Comparison of ENCODE assay signal across 8 cellular contexts in genomic region chr10:69048103-69048502, GRCh38. TPM values are rescaled to one million over a fixed set of nuclear protein-coding genes. Genes with fewer than 3 reads are reported as not detected.
DNase-seq lines count a peak whose midpoint lies in the region; ATAC-seq and TF ChIP-seq lines count a peak whose summit lies in the region.

No MANE protein-coding gene starts in this region.

- H3K4me3 ChIP-seq in subcutaneous abdominal adipose tissue (ENCODE audit: low read depth in 1 of 5, low read length in 5 of 5), result no peak overlapping the region
- no peak overlapping the region for H3K4me3 ChIP-seq in uterus
- no peak overlapping the region for H3K4me3 ChIP-seq in ovary

- ATAC-seq in activated CD8-positive, alpha-beta T cell treated with anti-CD3 and anti-CD28 coated beads for 36 hours, result peak; percentile 54
- no peak for ATAC-seq in activated CD8-positive, alpha-beta T cell treated with anti-CD3 and anti-CD28 coated beads, Interleukin-2, amount 10 ng/mL, durations not matched to agents 7 days and 5 days
- ATAC-seq in left colon, result peak; percentile 26

- POLR2A ChIA-PET in activated CD8-positive, alpha-beta T cell treated with anti-CD3 and anti-CD28 coated beads for 36 hours (lab: Charles Lee), result interaction anchor here (6.9 kb wide), 1 partner anchor 43 kb away, joined by 77 read pairs; the partner anchor contains the start of gene SRGN
- POLR2A ChIA-PET in activated CD8-positive, alpha-beta T cell treated with anti-CD3 and anti-CD28 coated beads, Interleukin-2, amount 10 ng/mL, durations not matched to agents 7 days and 5 days (lab: Charles Lee), result interaction anchor here (0.6 to 5.6 kb wide), 2 partner anchors 40 to 1164 kb away, joined by 3 to 32 read pairs; partner anchors contain the start of genes SIRT1 and SRGN

- H3K27ac Mint-ChIP-seq in activated CD8-positive, alpha-beta T cell treated with anti-CD3 and anti-CD28 coated beads for 36 hours, result peak overlapping the region; percentile 67
- H3K27ac Mint-ChIP-seq in activated CD8-positive, alpha-beta T cell treated with anti-CD3 and anti-CD28 coated beads, Interleukin-2, amount 10 ng/mL, durations not matched to agents 7 days and 5 days, result no peak overlapping the region
- peak overlapping the region; percentile 89 for H3K27ac Mint-ChIP-seq in activated T-helper 1 cell treated with anti-CD3 and anti-CD28 coated beads, Interleukin-12 subunit alpha, Interleukin-12 subunit beta, Interleukin-2, Interleukin-4 antibody, amounts not matched to agents 30 ng/mL and 10 ng/mL and 1 ng/mL, durations not matched to agents 14 hours and 24 hours and 36 hours

- no peaks in the 10 kb centered on the region for H3K36me3 Mint-ChIP-seq in activated CD8-positive, alpha-beta T cell treated with anti-CD3 and anti-CD28 coated beads for 36 hours (ENCODE audit: low read depth)
- H3K36me3 Mint-ChIP-seq in activated CD8-positive, alpha-beta T cell treated with anti-CD3 and anti-CD28 coated beads, Interleukin-2, amount 10 ng/mL, durations not matched to agents 7 days and 5 days (ENCODE audit: low read depth), result peaks cover 2% of the 10 kb centered on the region
- peaks cover 6% of the 10 kb centered on the region for H3K36me3 Mint-ChIP-seq in activated T-helper 1 cell treated with anti-CD3 and anti-CD28 coated beads, Interleukin-12 subunit alpha, Interleukin-12 subunit beta, Interleukin-2, Interleukin-4 antibody, amounts not matched to agents 30 ng/mL and 10 ng/mL and 1 ng/mL, durations not matched to agents 14 hours and 24 hours and 36 hours (ENCODE audit: low read depth)

- H3K27me3 ChIP-seq in subcutaneous abdominal adipose tissue (ENCODE audit: control insufficient read depth in 5 of 5, insufficient read depth in 4 of 5, low read length in 5 of 5), result peaks cover 0 to 3% (median 0%) of the 10 kb centered on the region in 5 donors
- no peaks in the 10 kb centered on the region for H3K27me3 ChIP-seq in uterus
- no peaks in the 10 kb centered on the region for H3K27me3 ChIP-seq in ovary

- no peak for TF ChIP-seq CTCF in activated CD8-positive, alpha-beta T cell treated with anti-CD3 and anti-CD28 coated beads for 36 hours (IDR thresholded peaks at IDR 0.05)
- TF ChIP-seq CTCF in uterus (IDR thresholded peaks at IDR 0.05) (no peak), ovary (IDR thresholded peaks at IDR 0.05) (no peak)

- intact Hi-C loops in activated CD8-positive, alpha-beta T cell treated with anti-CD3 and anti-CD28 coated beads for 36 hours (cut with micrococcal nuclease), result no loop called here
- intact Hi-C loops in activated T-helper 1 cell treated with anti-CD3 and anti-CD28 coated beads, Interleukin-12 subunit alpha, Interleukin-12 subunit beta, Interleukin-2, Interleukin-4 antibody, amounts not matched to agents 30 ng/mL and 10 ng/mL and 1 ng/mL, durations not matched to agents 14 hours and 24 hours and 36 hours (cut with micrococcal nuclease), result loop anchor here (2.0 to 5.0 kb wide), 2 partner anchors 167 to 269 kb away; no protein-coding TSS in a partner anchor
- intact Hi-C loops in left colon (cut with DNase I, micrococcal nuclease) (no loop called here), uterus (cut with DNase I; ENCODE audit: low total_unique reads) (no loop called here), ovary (cut with DNase I) (no loop called here)

- DNase-seq in activated CD8-positive, alpha-beta T cell treated with anti-CD3 and anti-CD28 coated beads for 36 hours, result peak; percentile 69
- no peak for DNase-seq in activated CD8-positive, alpha-beta T cell treated with anti-CD3 and anti-CD28 coated beads, Interleukin-2, amount 10 ng/mL, durations not matched to agents 7 days and 5 days
- DNase-seq in activated T-helper 1 cell treated with anti-CD3 and anti-CD28 coated beads, Interleukin-12 subunit alpha, Interleukin-12 subunit beta, Interleukin-2, Interleukin-4 antibody, amounts not matched to agents 30 ng/mL and 10 ng/mL and 1 ng/mL, durations not matched to agents 14 hours and 24 hours and 36 hours (ENCODE audit: low spot score), result peak; percentile 14
- DNase-seq in left colon (peak; percentile 28 to 49), uterus (no peak), SHP77 (lab: John Stamatoyannopoulos, UW) (no peak), ovary (no peak)

- no peak for TF ChIP-seq EP300 in ovary (IDR thresholded peaks at IDR 0.05)

- H3K27ac ChIP-seq in subcutaneous abdominal adipose tissue (ENCODE audit: low read depth, low read length) (peak overlapping the region; percentile 46), uterus (no peak overlapping the region), ovary (no peak overlapping the region)

- H3K9ac ChIP-seq in subcutaneous abdominal adipose tissue (ENCODE audit: low read length in 5 of 5), result no peak overlapping the region

- H3K4me3 Mint-ChIP-seq in activated CD8-positive, alpha-beta T cell treated with anti-CD3 and anti-CD28 coated beads for 36 hours, result no peak overlapping the region
- H3K4me3 Mint-ChIP-seq in activated CD8-positive, alpha-beta T cell treated with anti-CD3 and anti-CD28 coated beads, Interleukin-2, amount 10 ng/mL, durations not matched to agents 7 days and 5 days, result no peak overlapping the region
- no peak overlapping the region for H3K4me3 Mint-ChIP-seq in activated T-helper 1 cell treated with anti-CD3 and anti-CD28 coated beads, Interleukin-12 subunit alpha, Interleukin-12 subunit beta, Interleukin-2, Interleukin-4 antibody, amounts not matched to agents 30 ng/mL and 10 ng/mL and 1 ng/mL, durations not matched to agents 14 hours and 24 hours and 36 hours

- WGBS in ovary, 3 donors, result 69 to 82% (median 78%) methylated on average over 8 of the region's 8 CpGs

- CTCF ChIA-PET in activated CD8-positive, alpha-beta T cell treated with anti-CD3 and anti-CD28 coated beads for 36 hours (lab: Charles Lee), result interaction anchor here (1.7 to 2.4 kb wide), 2 partner anchors 17 to 43 kb away, joined by 6 read pairs; no protein-coding TSS in a partner anchor
- CTCF ChIA-PET in activated CD8-positive, alpha-beta T cell treated with anti-CD3 and anti-CD28 coated beads, Interleukin-2, amount 10 ng/mL, durations not matched to agents 7 days and 5 days (lab: Charles Lee), result interaction anchor here (2.0 to 4.5 kb wide), 2 partner anchors 14 to 44 kb away, joined by 4 to 39 read pairs; no protein-coding TSS in a partner anchor

- H3K27me3 Mint-ChIP-seq in activated CD8-positive, alpha-beta T cell treated with anti-CD3 and anti-CD28 coated beads for 36 hours, result no peaks in the 10 kb centered on the region
- no peaks in the 10 kb centered on the region for H3K27me3 Mint-ChIP-seq in activated CD8-positive, alpha-beta T cell treated with anti-CD3 and anti-CD28 coated beads, Interleukin-2, amount 10 ng/mL, durations not matched to agents 7 days and 5 days (ENCODE audit: low read depth)
- H3K27me3 Mint-ChIP-seq in activated T-helper 1 cell treated with anti-CD3 and anti-CD28 coated beads, Interleukin-12 subunit alpha, Interleukin-12 subunit beta, Interleukin-2, Interleukin-4 antibody, amounts not matched to agents 30 ng/mL and 10 ng/mL and 1 ng/mL, durations not matched to agents 14 hours and 24 hours and 36 hours (ENCODE audit: insufficient read depth), result no peaks in the 10 kb centered on the region

- H3K9me3 ChIP-seq in subcutaneous abdominal adipose tissue (ENCODE audit: control insufficient read depth in 5 of 5, low read length in 5 of 5) (no peaks in the 10 kb centered on the region), uterus (no peaks in the 10 kb centered on the region), ovary (no peaks in the 10 kb centered on the region)

- H3K36me3 ChIP-seq in subcutaneous abdominal adipose tissue (ENCODE audit: control insufficient read depth in 5 of 5, insufficient read depth in 5 of 5, low read length in 5 of 5) (no peaks in the 10 kb centered on the region), uterus (no peaks in the 10 kb centered on the region), ovary (no peaks in the 10 kb centered on the region)

- peaks cover 55% of the 10 kb centered on the region for H3K4me1 Mint-ChIP-seq in activated CD8-positive, alpha-beta T cell treated with anti-CD3 and anti-CD28 coated beads for 36 hours (ENCODE audit: low read depth)
- H3K4me1 Mint-ChIP-seq in activated CD8-positive, alpha-beta T cell treated with anti-CD3 and anti-CD28 coated beads, Interleukin-2, amount 10 ng/mL, durations not matched to agents 7 days and 5 days (ENCODE audit: low read depth), result peaks cover 62% of the 10 kb centered on the region
- peaks cover 74% of the 10 kb centered on the region for H3K4me1 Mint-ChIP-seq in activated T-helper 1 cell treated with anti-CD3 and anti-CD28 coated beads, Interleukin-12 subunit alpha, Interleukin-12 subunit beta, Interleukin-2, Interleukin-4 antibody, amounts not matched to agents 30 ng/mL and 10 ng/mL and 1 ng/mL, durations not matched to agents 14 hours and 24 hours and 36 hours (ENCODE audit: low read depth)

- TF ChIP-seq POLR2A in uterus (IDR thresholded peaks at IDR 0.05), result no peak
- no peak for TF ChIP-seq POLR2A in ovary (IDR thresholded peaks at IDR 0.05)

- H3K4me1 ChIP-seq in subcutaneous abdominal adipose tissue (ENCODE audit: control insufficient read depth in 5 of 5, insufficient read depth in 5 of 5, low read length in 5 of 5), result peaks cover 0 to 32% (median 24%) of the 10 kb centered on the region in 5 donors
- H3K4me1 ChIP-seq in uterus, result no peaks in the 10 kb centered on the region
- no peaks in the 10 kb centered on the region for H3K4me1 ChIP-seq in ovary (ENCODE audit: insufficient read depth)

- no peaks in the 10 kb centered on the region for H3K9me3 Mint-ChIP-seq in activated CD8-positive, alpha-beta T cell treated with anti-CD3 and anti-CD28 coated beads for 36 hours
- no peaks in the 10 kb centered on the region for H3K9me3 Mint-ChIP-seq in activated CD8-positive, alpha-beta T cell treated with anti-CD3 and anti-CD28 coated beads, Interleukin-2, amount 10 ng/mL, durations not matched to agents 7 days and 5 days (ENCODE audit: insufficient read depth)
- no peaks in the 10 kb centered on the region for H3K9me3 Mint-ChIP-seq in activated T-helper 1 cell treated with anti-CD3 and anti-CD28 coated beads, Interleukin-12 subunit alpha, Interleukin-12 subunit beta, Interleukin-2, Interleukin-4 antibody, amounts not matched to agents 30 ng/mL and 10 ng/mL and 1 ng/mL, durations not matched to agents 14 hours and 24 hours and 36 hours

RNA-seq across cellular contexts. Expression of gene SRGN, which starts 39.8 kb away (rescaled TPM):
- total RNA-seq in activated CD8-positive, alpha-beta T cell treated with anti-CD3 and anti-CD28 coated beads for 36 hours, result 100 to 1,000 TPM; 279 to 292 TPM
- total RNA-seq in activated CD8-positive, alpha-beta T cell treated with anti-CD3 and anti-CD28 coated beads, Interleukin-2, amount 10 ng/mL, durations not matched to agents 7 days and 5 days, result 100 to 1,000 TPM; 166 to 168 TPM
- 1,217 and 1,242 TPM in 2 replicates for total RNA-seq in activated T-helper 1 cell treated with anti-CD3 and anti-CD28 coated beads, Interleukin-12 subunit alpha, Interleukin-12 subunit beta, Interleukin-2, Interleukin-4 antibody, amounts not matched to agents 30 ng/mL and 10 ng/mL and 1 ng/mL, durations not matched to agents 14 hours and 24 hours and 36 hours
- total RNA-seq in left colon, result 10 to 100 TPM; 19.5 to 38.0 TPM
- total RNA-seq in uterus, result 100 to 1,000 TPM in 2 of 4 donors, 10 to 100 TPM in 2; 36.9 to 281 (median 120) TPM
- 10 to 100 TPM; 22.0 to 95.2 (median 36.0) TPM for total RNA-seq in ovary
- 100 to 1,000 TPM in 1 of 2 donors, 10 to 100 TPM in 1; 67.3 to 107 TPM for polyA plus RNA-seq in ovary

RNA-seq across cellular contexts. Expression of gene KIFBP, which starts 59.5 kb away (rescaled TPM):
- 10 to 100 TPM in 1 of 2 experiments, 1 to 10 TPM in 1; 9.7 to 10.9 TPM for total RNA-seq in activated CD8-positive, alpha-beta T cell treated with anti-CD3 and anti-CD28 coated beads for 36 hours
- 10 to 100 TPM; 13.7 to 16.5 TPM for total RNA-seq in activated CD8-positive, alpha-beta T cell treated with anti-CD3 and anti-CD28 coated beads, Interleukin-2, amount 10 ng/mL, durations not matched to agents 7 days and 5 days
- 16.4 and 16.9 TPM in 2 replicates for total RNA-seq in activated T-helper 1 cell treated with anti-CD3 and anti-CD28 coated beads, Interleukin-12 subunit alpha, Interleukin-12 subunit beta, Interleukin-2, Interleukin-4 antibody, amounts not matched to agents 30 ng/mL and 10 ng/mL and 1 ng/mL, durations not matched to agents 14 hours and 24 hours and 36 hours
- total RNA-seq in left colon (10 to 100 TPM; 19.2 to 21.2 TPM), uterus (10 to 100 TPM in 3 of 4 donors, 1 to 10 TPM in 1; 7.4 to 49.2 (median 30.4) TPM), ovary (10 to 100 TPM; 21.2 to 29.2 (median 26.7) TPM)
- polyA plus RNA-seq in ovary, result 10 to 100 TPM; 15.7 to 59.2 TPM

Comparison
In these comparisons a context has a peak if more than half of its experiments do, and no peak if none do; other contexts are left out.
1. DNase-seq: peak in activated CD8-positive, alpha-beta T cell treated with anti-CD3 and anti-CD28 coated beads for 36 hours (single experiment), activated T-helper 1 cell treated with anti-CD3 and anti-CD28 coated beads, Interleukin-12 subunit alpha, Interleukin-12 subunit beta, Interleukin-2, Interleukin-4 antibody, amounts not matched to agents 30 ng/mL and 10 ng/mL and 1 ng/mL, durations not matched to agents 14 hours and 24 hours and 36 hours (single experiment) and left colon (2 of 2); none in activated CD8-positive, alpha-beta T cell treated with anti-CD3 and anti-CD28 coated beads, Interleukin-2, amount 10 ng/mL, durations not matched to agents 7 days and 5 days (single experiment), uterus (0 of 2), SHP77 (0 of 2) and ovary (0 of 5).